15 cellular contexts compared by ENCODE assay signal in genomic region chr14:66037361-66037760, GRCh38.
"Had no signal": no experiment of that assay in that cellular context is flagged by ENCODE, and none has a peak within 500 bp of the region (broad histone marks: within the 10 kb centered on the region; RNA-seq: fewer than 3 reads in every experiment).

No MANE protein-coding gene starts in this region.

- ATAC-seq: activated naive CD8-positive, alpha-beta T cell treated with anti-CD3 and anti-CD28 coated beads, Interleukin-2, amount 50 U/mL, for 24 hours; activated T-cell treated with anti-CD3 and anti-CD28 coated beads, Interleukin-2, amount 50 U/mL, for 4 hours; gastroesophageal sphincter; lower lobe of right lung had no signal

- DNase-seq: activated CD4-positive, alpha-beta T cell treated with anti-CD3 and anti-CD28 coated beads, Interleukin-2, amount 50 U/mL, for 1 hour; activated CD4-positive, CD25-positive, alpha-beta regulatory T cell treated with anti-CD3 and anti-CD28 coated beads, Interleukin-2, amount 50 U/mL, for 72 hours; activated CD8-positive, alpha-beta memory T cell treated with anti-CD3 and anti-CD28 coated beads, Interleukin-2, amount 50 U/mL, for 4 hours; activated effector memory CD4-positive, alpha-beta T cell treated with Interleukin-2 at 50 U/mL for 16 hours; activated naive CD4-positive, alpha-beta T cell treated with anti-CD3 and anti-CD28 coated beads, Interleukin-2, amount 10 ng/mL, durations not matched to agents 7 days and 5 days; activated naive CD8-positive, alpha-beta T cell treated with anti-CD3 and anti-CD28 coated beads, Interleukin-2, amount 50 U/mL, for 24 hours; activated T-cell treated with anti-CD3 and anti-CD28 coated beads, Interleukin-2, amount 50 U/mL, for 4 hours; brain microvascular endothelial cell; erythroblast; lower lobe of right lung; retina; stomach; T1000; testis had no signal
